In genomic region chr19:39390759-39391592, GRCh38 we compare ENCODE assay signal across 8 cellular contexts. TPM values are rescaled to one million over a fixed set of nuclear protein-coding genes. Genes with fewer than 3 reads are reported as not detected.
DNase-seq lines count a peak whose midpoint lies in the region; ATAC-seq, FAIRE-seq and TF ChIP-seq lines count a peak whose summit lies in the region.

A gene with protein sequence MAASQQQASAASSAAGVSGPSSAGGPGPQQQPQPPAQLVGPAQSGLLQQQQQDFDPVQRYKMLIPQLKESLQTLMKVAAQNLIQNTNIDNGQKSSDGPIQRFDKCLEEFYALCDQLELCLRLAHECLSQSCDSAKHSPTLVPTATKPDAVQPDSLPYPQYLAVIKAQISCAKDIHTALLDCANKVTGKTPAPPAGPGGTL (plus strand): TSS chr19:39391378. CDS start chr19:39391423, 45 bp downstream.
Gene PAF1 (minus strand): TSS chr19:39391106. CDS start chr19:39390864, 242 bp downstream.

- H3K27me3 ChIP-seq in BE2C = no peaks in the 10 kb centered on the region

- peak within 1 kb of the TSS; percentile 99 for H3K4me3 ChIP-seq in BE2C (ENCODE audit: low read depth, low read length)

- FAIRE-seq in GM19239 (lab: Jason Lieb, UNC) = peak; percentile 100

- no peaks in the 10 kb centered on the region for H3K9me3 ChIP-seq in BE2C

- peak; percentile 74 for ATAC-seq in HG03457 (IDR thresholded peaks at IDR 0.05; ENCODE audit: unreplicated experiment)

- peaks cover 39% of the 10 kb centered on the region for H3K36me3 ChIP-seq in BE2C

- TF ChIP-seq CTCF in BE2C (IDR thresholded peaks at IDR 0.05; ENCODE audit: low read depth, low read length) = peak; percentile 17; the same call in 1 of the 2 replicates

- no peaks in the 10 kb centered on the region for H3K4me1 ChIP-seq in BE2C

- DNase-seq in BE2C (peak; percentile 97), GM19239 (ENCODE audit: insufficient read length, low spot score) (peak; percentile 97), NCI-H524 treated with DMSO at 0.1 percent for 48 hours (lab: John Stamatoyannopoulos, UW) (peak; percentile 100), kidney glomerular epithelial cell (lab: John Stamatoyannopoulos, UW) (peak; percentile 100)
- DNase-seq in activated CD4-positive, alpha-beta T cell treated with anti-CD3 and anti-CD28 coated beads for 4 hours = peak; percentile 93 to 96
- DNase-seq in stimulated activated CD4-positive, alpha-beta T cell treated with anti-CD3 and anti-CD28 coated beads, Interleukin-1b, Interleukin-23, amount 100 ng/mL, for 1 hour (ENCODE audit: low read depth in 2 of 2) = peak; percentile 77 to 93

- peak within 1 kb of the TSS; percentile 98 for H3K27ac ChIP-seq in cingulate gyrus (ENCODE audit: low read depth, low read length)

RNA-seq across cellular contexts. Expression of the first gene that starts in this region (rescaled TPM):
- polyA plus RNA-seq in BE2C (2012; ENCODE audit: insufficient read depth, insufficient read length, low read depth) = 101 TPM

RNA-seq across cellular contexts. Expression of gene PAF1, which starts in this region (rescaled TPM):
- polyA plus RNA-seq in BE2C (2012; ENCODE audit: insufficient read depth, insufficient read length, low read depth) = 130 TPM

Comparison
In these comparisons a context has a peak if more than half of its experiments do, and no peak if none do; other contexts are left out.
1. Peak in every context shown above with its lines: DNase-seq, ATAC-seq, H3K4me3 ChIP-seq and H3K27ac ChIP-seq.